Comparison of ENCODE assay signal across 12 cellular contexts in genomic region chr7:55474944-55475911, GRCh38.
A peak's percentile ranks its signal among the peaks of the same experiment; 100 is the strongest.
DNase-seq lines count a peak whose midpoint lies in the region; ATAC-seq and TF ChIP-seq lines count a peak whose summit lies in the region.
"Had no signal": no experiment of that assay in that cellular context is flagged by ENCODE, and none has a peak within 500 bp of the region (broad histone marks: within the 10 kb centered on the region; RNA-seq: fewer than 3 reads in every experiment).

No MANE protein-coding gene starts in this region.

- WGBS in testis, 2 donors = 88 to 90% methylated on average over 23 of the region's 23 CpGs
- 93% methylated on average over 23 of the region's 23 CpGs for WGBS in smooth muscle cell (ENCODE audit: low lambda C conversion rate)

- H3K9me3 ChIP-seq in testis (no peaks in the 10 kb centered on the region), smooth muscle cell (replicated peaks; ENCODE audit: low read depth) (no peaks in the 10 kb centered on the region)
- H3K9me3 ChIP-seq: right lobe of liver had no signal

- H3F3A ChIP-seq in smooth muscle cell (ENCODE audit: low read depth) = no peaks in the 10 kb centered on the region

- CTCF ChIA-PET in activated CD4-positive, alpha-beta T cell treated with anti-CD3 and anti-CD28 coated beads, Interleukin-2, amount 10 ng/mL, durations not matched to agents 7 days and 5 days (lab: Charles Lee) = no interaction called here

- H3K27me3 ChIP-seq in testis = no peaks in the 10 kb centered on the region
- H3K27me3 ChIP-seq in smooth muscle cell (ENCODE audit: low read depth) = no peaks in the 10 kb centered on the region
- H3K27me3 ChIP-seq: right lobe of liver had no signal

- no peaks in the 10 kb centered on the region for H3K79me2 ChIP-seq in smooth muscle cell (ENCODE audit: low read depth)

- POLR2A ChIA-PET in activated CD4-positive, alpha-beta T cell treated with anti-CD3 and anti-CD28 coated beads, Interleukin-2, amount 10 ng/mL, durations not matched to agents 7 days and 5 days (lab: Charles Lee) = no interaction called here

- peak; percentile 70 for DNase-seq in activated CD4-positive, alpha-beta T cell treated with anti-CD3 and anti-CD28 coated beads, Interleukin-2, amount 10 ng/mL, durations not matched to agents 7 days and 5 days
- no peak for DNase-seq in activated CD4-positive, alpha-beta T cell treated with anti-CD3 and anti-CD28 coated beads for 48 hours
- DNase-seq in activated naive CD4-positive, alpha-beta T cell treated with anti-CD3 and anti-CD28 coated beads, Interleukin-2, amount 50 U/mL, for 72 hours (ENCODE audit: low spot score in 2 of 2) = no peak
- DNase-seq in mesenteric fat pad (ENCODE audit: low spot score) (peak; percentile 79), testis (peak; percentile 2), smooth muscle cell (lab: John Stamatoyannopoulos, UW; ENCODE audit: unreplicated experiment) (no peak), EL (no peak), activated gamma-delta T cell treated with Interleukin-2 at 50 U/mL for 16 hours (no peak)
- DNase-seq: activated CD4-positive, alpha-beta T cell treated with anti-CD3 and anti-CD28 coated beads, Interleukin-2, amount 50 U/mL, for 48 hours; DMS 273 treated with DMSO at 0.1 percent for 48 hours; right lobe of liver; SW 1271 had no signal

- H3K4me3 ChIP-seq in testis (no peak overlapping the region), smooth muscle cell (no peak overlapping the region)
- H3K4me3 ChIP-seq: right lobe of liver had no signal

- no peaks in the 10 kb centered on the region for H3K36me3 ChIP-seq in testis (ENCODE audit: low read depth, missing control alignments)
- H3K36me3 ChIP-seq in smooth muscle cell (ENCODE audit: low read depth) = no peaks in the 10 kb centered on the region
- H3K36me3 ChIP-seq: right lobe of liver had no signal

- intact Hi-C loops in testis (cut with DNase I; ENCODE audit: low total_unique reads) = no loop called here

- H3K27ac Mint-ChIP-seq in activated CD4-positive, alpha-beta T cell treated with anti-CD3 and anti-CD28 coated beads, Interleukin-2, amount 10 ng/mL, durations not matched to agents 7 days and 5 days = peak overlapping the region; percentile 88
- peak overlapping the region; percentile 30 to 62 for H3K27ac Mint-ChIP-seq in activated naive CD4-positive, alpha-beta T cell treated with anti-CD3 and anti-CD28 coated beads, Interleukin-2, amount 50 U/mL, for 72 hours

- no peak overlapping the region for H3K27ac ChIP-seq in testis
- H3K27ac ChIP-seq in smooth muscle cell (ENCODE audit: low read depth) = no peak overlapping the region
- H3K27ac ChIP-seq: right lobe of liver had no signal

- H3K27me3 Mint-ChIP-seq in activated CD4-positive, alpha-beta T cell treated with anti-CD3 and anti-CD28 coated beads, Interleukin-2, amount 10 ng/mL, durations not matched to agents 7 days and 5 days = no peaks in the 10 kb centered on the region

- H2AFZ ChIP-seq in smooth muscle cell (ENCODE audit: low read depth) = no peak overlapping the region

- H3K4me3 Mint-ChIP-seq in activated CD4-positive, alpha-beta T cell treated with anti-CD3 and anti-CD28 coated beads, Interleukin-2, amount 10 ng/mL, durations not matched to agents 7 days and 5 days = peak overlapping the region; percentile 50

- no peaks in the 10 kb centered on the region for H3K9me3 Mint-ChIP-seq in activated CD4-positive, alpha-beta T cell treated with anti-CD3 and anti-CD28 coated beads, Interleukin-2, amount 10 ng/mL, durations not matched to agents 7 days and 5 days
- no peaks in the 10 kb centered on the region for H3K9me3 Mint-ChIP-seq in activated naive CD4-positive, alpha-beta T cell treated with anti-CD3 and anti-CD28 coated beads, Interleukin-2, amount 50 U/mL, for 72 hours

- H3K9ac ChIP-seq in smooth muscle cell (ENCODE audit: low read depth) = no peak overlapping the region

- no peaks in the 10 kb centered on the region for H3K4me1 ChIP-seq in testis
- H3K4me1 ChIP-seq in smooth muscle cell (ENCODE audit: low read depth) = peaks cover 11% of the 10 kb centered on the region
- H3K4me1 ChIP-seq: right lobe of liver had no signal

- ATAC-seq in activated naive CD4-positive, alpha-beta T cell treated with anti-CD3 and anti-CD28 coated beads, Interleukin-2, amount 50 U/mL, for 72 hours = peak; percentile 49 to 53
- ATAC-seq: right lobe of liver had no signal

- no peak for TF ChIP-seq POLR2A in testis (IDR thresholded peaks at IDR 0.05)

- TF ChIP-seq CTCF in testis (IDR thresholded peaks at IDR 0.05) (no peak), smooth muscle cell (IDR thresholded peaks at IDR 0.05; ENCODE audit: borderline replicate concordance, insufficient read depth, poor library complexity, severe bottlenecking) (no peak)

- peaks cover 72% of the 10 kb centered on the region for H3K4me1 Mint-ChIP-seq in activated CD4-positive, alpha-beta T cell treated with anti-CD3 and anti-CD28 coated beads, Interleukin-2, amount 10 ng/mL, durations not matched to agents 7 days and 5 days

- H3K4me2 ChIP-seq in smooth muscle cell = no peak overlapping the region

- peaks cover 37% of the 10 kb centered on the region for H4K20me1 ChIP-seq in smooth muscle cell (ENCODE audit: low read depth)

- peaks cover 50% of the 10 kb centered on the region for H3K36me3 Mint-ChIP-seq in activated CD4-positive, alpha-beta T cell treated with anti-CD3 and anti-CD28 coated beads, Interleukin-2, amount 10 ng/mL, durations not matched to agents 7 days and 5 days (ENCODE audit: low read depth)
- peaks cover 5 to 38% of the 10 kb centered on the region in 2 donors for H3K36me3 Mint-ChIP-seq in activated naive CD4-positive, alpha-beta T cell treated with anti-CD3 and anti-CD28 coated beads, Interleukin-2, amount 50 U/mL, for 72 hours

Comparison
In these comparisons a context has a peak if more than half of its experiments do, and no peak if none do; other contexts are left out.
1. DNase-seq: peak in activated CD4-positive, alpha-beta T cell treated with anti-CD3 and anti-CD28 coated beads, Interleukin-2, amount 10 ng/mL, durations not matched to agents 7 days and 5 days (single experiment), mesenteric fat pad (single experiment) and testis (single experiment); none in activated CD4-positive, alpha-beta T cell treated with anti-CD3 and anti-CD28 coated beads for 48 hours (single experiment), activated naive CD4-positive, alpha-beta T cell treated with anti-CD3 and anti-CD28 coated beads, Interleukin-2, amount 50 U/mL, for 72 hours (0 of 2), smooth muscle cell (single experiment), EL (single experiment) and activated gamma-delta T cell treated with Interleukin-2 at 50 U/mL for 16 hours (single experiment).